8 cellular contexts compared by ENCODE assay signal in the genomic region with DNA sequence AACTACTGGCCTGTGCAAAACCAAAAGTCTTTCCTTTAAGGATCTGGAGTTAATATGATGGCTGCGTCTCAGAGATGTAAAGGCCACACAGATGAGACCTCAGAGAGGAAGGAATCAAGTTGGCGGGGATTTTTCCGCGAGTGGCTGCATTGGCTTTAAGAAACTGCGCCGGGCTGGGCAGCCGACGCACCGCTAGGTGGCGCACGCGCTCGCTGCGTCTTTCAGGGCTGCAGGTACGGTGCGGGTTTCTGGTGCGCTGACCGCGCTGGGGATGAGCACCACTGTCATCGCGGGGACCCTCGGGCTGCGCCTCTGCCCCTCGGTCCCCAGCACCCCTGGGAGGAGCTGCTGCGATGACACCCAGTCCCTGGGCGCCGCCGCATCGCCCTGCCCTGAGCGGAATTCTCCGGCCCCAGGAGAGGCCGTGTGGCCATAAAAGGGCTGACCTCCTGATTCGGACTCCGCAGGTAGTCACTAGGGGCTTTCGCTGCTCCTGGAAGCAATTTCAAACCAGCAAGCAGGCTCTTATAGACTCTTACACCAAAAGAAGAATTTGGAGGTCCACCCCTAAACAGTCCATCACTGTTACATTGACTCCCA.
DNase-seq lines count a peak whose midpoint lies in the region; ATAC-seq and TF ChIP-seq lines count a peak whose summit lies in the region.

No MANE protein-coding gene starts in this region.

- peaks cover 11% of the 10 kb centered on the region for H3K27me3 Mint-ChIP-seq in glutamatergic neuron (ENCODE audit: unreplicated experiment)

- in situ Hi-C loops in Panc1 (cut with HindIII; ENCODE audit: low pct_unique_long_range_greater_than_20kb, low sequenced_read_pairs): no loop called here

- H3K9me3 ChIP-seq in Panc1 (ENCODE audit: control insufficient read depth, insufficient read depth, low read depth, low read length): no peaks in the 10 kb centered on the region
- no peaks in the 10 kb centered on the region for H3K9me3 ChIP-seq in vagina

- H3K9me3 Mint-ChIP-seq in glutamatergic neuron (ENCODE audit: unreplicated experiment): peaks cover 6% of the 10 kb centered on the region

- no peak overlapping the region for H3K27ac ChIP-seq in C4-2B
- no peak overlapping the region for H3K27ac ChIP-seq in Panc1 (ENCODE audit: low read length)
- no peak overlapping the region for H3K27ac ChIP-seq in vagina

- ATAC-seq in HG03439 (IDR thresholded peaks at IDR 0.05; ENCODE audit: unreplicated experiment) (peak; percentile 53), Panc1 (peak; percentile 80)

- H3K27me3 ChIP-seq in Panc1 (ENCODE audit: control insufficient read depth, insufficient read depth, low read length) (no peaks in the 10 kb centered on the region), vagina (no peaks in the 10 kb centered on the region)

- BruUV-seq in Panc1 (replicated peaks; lab: Mats Ljungman, UMichigan): no TSS peak

- TF ChIP-seq POLR2A in vagina (IDR thresholded peaks at IDR 0.05): no peak

- H3K36me3 ChIP-seq in Panc1 (ENCODE audit: control insufficient read depth, insufficient read depth, low read length) (no peaks in the 10 kb centered on the region), vagina (no peaks in the 10 kb centered on the region)

- H3K4me3 ChIP-seq in Panc1 (ENCODE audit: low read depth in 2 of 2, low read length in 2 of 2) (peak overlapping the region in 1 of 2 experiments; percentile 21; a peak in 1 of 4 replicates), vagina (no peak overlapping the region)

- no peak overlapping the region for H3K4me3 Mint-ChIP-seq in glutamatergic neuron (ENCODE audit: unreplicated experiment)

- TF ChIP-seq CTCF in C4-2B (conservative IDR thresholded peaks at IDR 0.05) (peak; percentile 96), Panc1 (IDR thresholded peaks at IDR 0.05) (peak; percentile 96), glutamatergic neuron (IDR thresholded peaks at IDR 0.05; ENCODE audit: partially characterized antibody, unreplicated experiment) (peak; percentile 97), vagina (IDR thresholded peaks at IDR 0.05) (peak; percentile 54 to 85 (median 70))

- CTCF ChIA-PET in Panc1 (lab: Charles Lee): interaction anchor here (1.3 kb wide), 1 partner anchor 124 kb away, joined by 4 read pairs; no protein-coding TSS in a partner anchor

- POLR2A ChIA-PET in Panc1 (lab: Charles Lee): no interaction called here

- H3K4me1 Mint-ChIP-seq in glutamatergic neuron (ENCODE audit: low read depth, unreplicated experiment): peaks cover 10% of the 10 kb centered on the region

- peaks cover 28% of the 10 kb centered on the region for H3K36me3 Mint-ChIP-seq in glutamatergic neuron (ENCODE audit: unreplicated experiment)

- intact Hi-C loops in Panc1 (cut with micrococcal nuclease; ENCODE audit: unreplicated experiment): no loop called here
- intact Hi-C loops in posterior cingulate gyrus (cut with DNase I): no loop called here
- intact Hi-C loops in vagina (cut with DNase I): no loop called here

- H3K4me1 ChIP-seq in Panc1 (ENCODE audit: control insufficient read depth, insufficient read depth, low read length) (peaks cover 5% of the 10 kb centered on the region), vagina (peaks cover 6% of the 10 kb centered on the region)

- DNase-seq in Panc1 (ENCODE audit: low read depth, low spot score) (no peak), glutamatergic neuron (peak; percentile 87), posterior cingulate gyrus (peak; percentile 53 to 97 (median 75)), vagina (ENCODE audit: extremely low spot score in 2 of 2) (no peak), cortex of kidney (lab: John Stamatoyannopoulos, UW) (no peak)
- peak; percentile 19 for DNase-seq in activated gamma-delta T cell treated with anti-CD3 and anti-CD28 coated beads, Interleukin-2, amount 50 U/mL, for 16 hours (ENCODE audit: low read depth)

- no peak overlapping the region for H3K27ac Mint-ChIP-seq in glutamatergic neuron (ENCODE audit: unreplicated experiment)

Comparison
In these comparisons a context has a peak if more than half of its experiments do, and no peak if none do; other contexts are left out.
1. DNase-seq: peak in activated gamma-delta T cell treated with anti-CD3 and anti-CD28 coated beads, Interleukin-2, amount 50 U/mL, for 16 hours (single experiment), glutamatergic neuron (single experiment) and posterior cingulate gyrus (10 of 10); none in Panc1 (single experiment), vagina (0 of 2) and cortex of kidney (single experiment).
2. Peak in every context shown above with its lines, with median percentiles within 50 percentile points of each other: CTCF ChIP-seq.